8 cellular contexts compared by ENCODE assay signal in the genomic region with DNA sequence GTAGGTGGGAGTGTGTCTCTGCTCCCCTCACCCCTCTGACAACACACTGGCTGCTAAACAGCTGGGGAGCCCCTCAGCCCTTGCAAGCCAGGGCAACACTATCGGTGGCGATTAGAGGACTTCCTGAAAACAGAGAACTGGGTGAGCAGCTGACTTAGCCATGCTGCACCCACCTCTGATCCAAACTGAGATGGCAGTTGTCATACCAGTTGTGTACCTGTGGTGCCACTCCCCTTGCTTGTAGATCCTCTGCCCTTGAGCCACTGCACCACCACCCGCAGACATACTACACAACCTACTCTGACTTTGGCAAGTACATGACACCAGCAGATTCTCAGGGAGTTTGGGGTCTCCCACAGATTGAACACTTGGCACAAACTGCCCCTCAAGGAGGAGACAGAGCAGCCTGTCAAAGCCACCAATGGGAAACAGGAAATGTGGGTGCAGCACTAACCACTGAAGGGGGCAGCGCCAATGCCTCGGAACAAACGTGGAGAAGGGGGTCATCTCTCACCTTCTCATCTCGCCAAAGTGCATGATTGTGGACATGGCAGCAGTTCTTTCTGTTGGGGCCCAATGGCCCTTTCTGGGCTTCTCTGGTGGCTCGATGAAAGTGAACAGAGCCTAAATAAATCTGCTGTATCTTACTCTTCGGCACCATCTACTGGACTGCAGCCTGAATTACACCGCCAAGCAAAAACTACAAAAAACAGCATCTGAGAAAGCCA.
DNase-seq lines count a peak whose midpoint lies in the region; ATAC-seq, FAIRE-seq and TF ChIP-seq lines count a peak whose summit lies in the region.

No MANE protein-coding gene starts in this region.

- no peak for FAIRE-seq in bronchial epithelial cell (lab: Jason Lieb, UNC)

- H3K27me3 ChIP-seq in Peyer's patch: no peaks in the 10 kb centered on the region
- no peaks in the 10 kb centered on the region for H3K27me3 ChIP-seq in bronchial epithelial cell (ENCODE audit: control insufficient read depth, insufficient read depth, low read length)
- no peaks in the 10 kb centered on the region for H3K27me3 ChIP-seq in vagina

- no peak for ATAC-seq in HG02610 (IDR thresholded peaks at IDR 0.05; ENCODE audit: unreplicated experiment)

- TF ChIP-seq CTCF in HEK293 (tag by site-specific recombination; IDR thresholded peaks at IDR 0.05): no peak
- peak; percentile 28 to 86 (median 62) for TF ChIP-seq CTCF in Peyer's patch (IDR thresholded peaks at IDR 0.05)
- TF ChIP-seq CTCF in bronchial epithelial cell (IDR thresholded peaks at IDR 0.05; ENCODE audit: insufficient read depth, low read length, severe bottlenecking): peak; percentile 80
- TF ChIP-seq CTCF in vagina (IDR thresholded peaks at IDR 0.05): no peak

- POLR2A ChIA-PET in HEK293 (lab: Yijun Ruan, JAX): no interaction called here

- DNase-seq in NCI-H446 (lab: John Stamatoyannopoulos, UW): peak; percentile 2 to 57
- no peak for DNase-seq in NCI-H446 treated with DMSO at 0.1 percent for 48 hours (lab: John Stamatoyannopoulos, UW)
- peak in 1 of 3 donors; percentile 70 for DNase-seq in Peyer's patch
- DNase-seq in bronchial epithelial cell (ENCODE audit: low read depth): peak; percentile 39
- DNase-seq in lung microvascular endothelial cell (ENCODE audit: low read depth in 2 of 2): peak; percentile 59 to 65
- DNase-seq in vagina (ENCODE audit: extremely low spot score in 2 of 2): no peak

- H3K9me3 ChIP-seq in HEK293 (ENCODE audit: control insufficient read depth, insufficient read depth, low read depth, low read length) (no peaks in the 10 kb centered on the region), Peyer's patch (peaks cover 0 to 4% (median 0%) of the 10 kb centered on the region in 4 donors), vagina (no peaks in the 10 kb centered on the region)

- H3K4me1 ChIP-seq in HEK293 (ENCODE audit: control insufficient read depth, insufficient read depth, low read length): no peaks in the 10 kb centered on the region
- no peaks in the 10 kb centered on the region for H3K4me1 ChIP-seq in Peyer's patch
- H3K4me1 ChIP-seq in vagina: no peaks in the 10 kb centered on the region

- no peak overlapping the region for H3K4me3 ChIP-seq in HEK293 (ENCODE audit: low read depth, low read length)
- H3K4me3 ChIP-seq in Peyer's patch: no peak overlapping the region
- no peak overlapping the region for H3K4me3 ChIP-seq in bronchial epithelial cell (ENCODE audit: low read depth, low read length)
- no peak overlapping the region for H3K4me3 ChIP-seq in vagina

- H3K27ac ChIP-seq in HEK293 (ENCODE audit: extremely low read depth, low read depth, low read length) (no peak overlapping the region), Peyer's patch (no peak overlapping the region), vagina (no peak overlapping the region)

- CTCF ChIA-PET in HEK293 (lab: Yijun Ruan, JAX): interaction anchor here (0.6 to 1.4 kb wide), 7 partner anchors 11 to 1313 kb away, joined by 3 to 4 read pairs (median 4); no protein-coding TSS in a partner anchor

- intact Hi-C loops in vagina (cut with DNase I): no loop called here

- TF ChIP-seq POLR2A in Peyer's patch (IDR thresholded peaks at IDR 0.05) (no peak), vagina (IDR thresholded peaks at IDR 0.05) (no peak)

- H3K36me3 ChIP-seq in HEK293 (ENCODE audit: control insufficient read depth in 2 of 2, insufficient read depth in 1 of 2, low read length in 2 of 2) (peaks cover 3 to 6% of the 10 kb centered on the region in 2 experiments; a peak in 1 of 3 replicates), Peyer's patch (no peaks in the 10 kb centered on the region), bronchial epithelial cell (ENCODE audit: control insufficient read depth, insufficient read depth, low read length) (no peaks in the 10 kb centered on the region), vagina (no peaks in the 10 kb centered on the region)

TF ChIP-seq in HEK293, 187 proteins besides CTCF, POLR2A, EP300 and RAD21:
- no peak for TF ChIP-seq HOXC10 (CRISPR knock-in tag; IDR thresholded peaks at IDR 0.05)
- TF ChIP-seq ZNF654 (tag by site-specific recombination; IDR thresholded peaks at IDR 0.05; ENCODE audit: low read depth): peak; percentile 67

Comparison
In these comparisons a context has a peak if more than half of its experiments do, and no peak if none do; other contexts are left out.
1. DNase-seq: peak in NCI-H446 (2 of 2), bronchial epithelial cell (single experiment) and lung microvascular endothelial cell (2 of 2); none in NCI-H446 treated with DMSO at 0.1 percent for 48 hours (single experiment) and vagina (0 of 2).
2. CTCF ChIP-seq: peak in Peyer's patch (6 of 6) and bronchial epithelial cell (single experiment); none in HEK293 (single experiment) and vagina (0 of 3).